ENCODE assay signal across 19 cellular contexts in the genomic region with DNA sequence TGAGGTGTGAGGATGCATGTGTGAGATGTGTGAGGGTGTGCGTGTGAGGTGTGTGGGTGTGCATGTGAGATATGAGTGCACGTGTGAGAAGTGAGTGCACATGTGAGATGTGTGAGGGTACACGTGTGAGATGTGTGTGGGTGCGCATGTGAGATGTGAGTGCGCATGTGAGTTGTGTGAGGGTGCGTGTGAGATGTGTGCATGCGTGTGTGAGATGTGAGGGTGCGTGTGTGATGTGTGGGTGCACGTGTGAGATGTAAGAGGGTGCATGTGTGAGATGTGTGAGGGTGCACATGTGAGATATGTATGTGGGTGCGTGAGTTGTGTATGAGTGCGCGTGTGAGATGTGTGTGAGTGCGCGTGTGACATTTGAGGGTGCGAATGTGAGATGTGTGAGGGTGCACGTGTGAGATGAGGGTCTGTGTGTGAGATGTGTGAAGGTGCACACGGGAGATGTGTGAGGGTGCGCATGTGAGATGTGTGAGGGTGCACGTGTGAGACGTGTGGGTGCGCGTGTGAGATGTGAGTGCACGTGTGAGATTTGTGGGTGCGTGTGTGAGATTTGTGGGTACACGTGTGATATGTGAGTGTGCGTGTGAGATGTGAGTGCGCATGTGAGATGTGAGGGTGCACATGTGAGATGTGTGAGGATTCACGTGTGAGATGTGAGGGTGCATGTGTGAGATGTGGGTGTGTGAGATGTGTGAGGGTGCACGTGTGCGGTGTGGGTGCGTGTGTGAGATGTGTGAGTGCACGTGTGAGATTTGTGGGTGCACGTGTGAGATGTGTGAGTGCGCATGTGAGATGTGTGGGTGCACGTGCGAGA. TPM values are rescaled to one million over a fixed set of nuclear protein-coding genes. Genes with fewer than 3 reads are reported as not detected.
DNase-seq lines count a peak whose midpoint lies in the region; ATAC-seq, FAIRE-seq and TF ChIP-seq lines count a peak whose summit lies in the region.
"Had no signal": no experiment of that assay in that cellular context is flagged by ENCODE, and none has a peak within 500 bp of the region (broad histone marks: within the 10 kb centered on the region; RNA-seq: fewer than 3 reads in every experiment).

No MANE protein-coding gene starts in this region.

- H2AK5ac ChIP-seq in neuronal stem cell (ENCODE audit: low read depth, low read length) = no peak overlapping the region

- H3K27ac Mint-ChIP-seq in natural killer cell = no peak overlapping the region
- no peak overlapping the region for H3K27ac Mint-ChIP-seq in natural killer cell treated with Interleukin-12 subunit alpha and Interleukin-12 subunit beta and Interleukin-15 and Interleukin-18, amount 100 ng/mL, for 72 hours
- H3K27ac Mint-ChIP-seq: B cell; CD4-positive, alpha-beta T cell had no signal

- H3K27me3 Mint-ChIP-seq in natural killer cell (ENCODE audit: low read depth in 2 of 2) = no peaks in the 10 kb centered on the region
- no peaks in the 10 kb centered on the region for H3K27me3 Mint-ChIP-seq in natural killer cell treated with Interleukin-12 subunit alpha and Interleukin-12 subunit beta and Interleukin-15 and Interleukin-18, amount 100 ng/mL, for 72 hours
- H3K27me3 Mint-ChIP-seq: B cell; CD4-positive, alpha-beta T cell had no signal

- H2BK15ac ChIP-seq in neuronal stem cell (ENCODE audit: low read length) = no peak overlapping the region

- intact Hi-C loops in natural killer cell (cut with micrococcal nuclease) = loop anchor here (10.0 kb wide), 1 partner anchor 227 kb away; no protein-coding TSS in a partner anchor

- H3K4me1 Mint-ChIP-seq in natural killer cell = peaks cover 0 to 5% of the 10 kb centered on the region in 2 donors
- peaks cover 3 to 5% of the 10 kb centered on the region in 2 donors for H3K4me1 Mint-ChIP-seq in natural killer cell treated with Interleukin-12 subunit alpha and Interleukin-12 subunit beta and Interleukin-15 and Interleukin-18, amount 100 ng/mL, for 72 hours (ENCODE audit: low read depth in 2 of 2)

- H2BK120ac ChIP-seq in neuronal stem cell (ENCODE audit: low read depth, low read length) = no peak overlapping the region

- peaks cover 3% of the 10 kb centered on the region for H3K79me1 ChIP-seq in neuronal stem cell (ENCODE audit: low read depth, low read length)

- no peak overlapping the region for H2BK12ac ChIP-seq in neuronal stem cell (ENCODE audit: low read length)

- TF ChIP-seq POLR2A in GM12891 (IDR thresholded peaks at IDR 0.05; ENCODE audit: low read depth, low read length) = no peak

- H3K18ac ChIP-seq in neuronal stem cell (ENCODE audit: low read length) = no peak overlapping the region

- H3K9me3 Mint-ChIP-seq in natural killer cell = no peaks in the 10 kb centered on the region
- H3K9me3 Mint-ChIP-seq in natural killer cell treated with Interleukin-12 subunit alpha and Interleukin-12 subunit beta and Interleukin-15 and Interleukin-18, amount 100 ng/mL, for 72 hours = no peaks in the 10 kb centered on the region
- H3K9me3 Mint-ChIP-seq: CD4-positive, alpha-beta T cell had no signal

- 100% methylated on average over 9 to 19 of the region's 36 CpGs for WGBS in neuronal stem cell (ENCODE audit: extremely low coverage in 2 of 2, insufficient read length in 2 of 2, insufficient replicate concordance in 1 of 2), 2 donors

- H3K4me3 ChIP-seq in coronary artery = no peak overlapping the region
- peak overlapping the region in 1 of 2 donors; percentile 73 for H3K4me3 ChIP-seq in neuronal stem cell (ENCODE audit: low read length in 2 of 2)
- H3K4me3 ChIP-seq: MG63, Peyer's patch had no signal

- FAIRE-seq in GM12891 (lab: Jason Lieb, UNC) = no peak

- H3K23ac ChIP-seq in neuronal stem cell (ENCODE audit: low read depth, low read length, poor library complexity) = peak overlapping the region; percentile 81

- ATAC-seq in natural killer cell (no peak), GM21515 (IDR thresholded peaks at IDR 0.05; ENCODE audit: unreplicated experiment) (no peak)
- ATAC-seq in natural killer cell treated with Interleukin-12 subunit alpha and Interleukin-12 subunit beta and Interleukin-15 and Interleukin-18, amount 100 ng/mL, for 72 hours = no peak

- no peak overlapping the region for H3K4ac ChIP-seq in neuronal stem cell (ENCODE audit: low read length)

- H3K4me1 ChIP-seq in neuronal stem cell (ENCODE audit: control insufficient read depth in 2 of 2, insufficient read depth in 1 of 2, low read depth in 1 of 2, low read length in 2 of 2) = peaks cover 3 to 12% of the 10 kb centered on the region in 2 donors

- no peak overlapping the region for H3K27ac ChIP-seq in coronary artery
- H3K27ac ChIP-seq in neuronal stem cell (replicated peaks; ENCODE audit: low read length) = no peak overlapping the region
- H3K27ac ChIP-seq: Peyer's patch had no signal

- no peak overlapping the region for H2AFZ ChIP-seq in neuronal stem cell (ENCODE audit: low read length)

- H4K8ac ChIP-seq in neuronal stem cell (ENCODE audit: low read depth, low read length) = peak overlapping the region; percentile 78

- H3K14ac ChIP-seq in neuronal stem cell (ENCODE audit: low read length) = peak overlapping the region; percentile 91

- no peak for TF ChIP-seq CTCF in natural killer cell (IDR thresholded peaks at IDR 0.05)
- TF ChIP-seq CTCF in coronary artery (IDR thresholded peaks at IDR 0.05) = no peak

- peak overlapping the region; percentile 98 for H4K91ac ChIP-seq in neuronal stem cell (ENCODE audit: low read depth, low read length, poor library complexity)

- H3K4me2 ChIP-seq in neuronal stem cell (ENCODE audit: insufficient read depth, low read length, poor library complexity, severe bottlenecking) = no peak overlapping the region

- H3K36me3 ChIP-seq in neuronal stem cell (replicated peaks in 1 of 2; ENCODE audit: control insufficient read depth in 2 of 2, insufficient read depth in 2 of 2, low read length in 2 of 2) = peaks cover 0 to 2% of the 10 kb centered on the region in 2 donors
- H3K36me3 ChIP-seq: MG63, Peyer's patch had no signal

- no peak overlapping the region for H3K4me3 Mint-ChIP-seq in natural killer cell
- H3K4me3 Mint-ChIP-seq in natural killer cell treated with Interleukin-12 subunit alpha and Interleukin-12 subunit beta and Interleukin-15 and Interleukin-18, amount 100 ng/mL, for 72 hours = no peak overlapping the region
- H3K4me3 Mint-ChIP-seq: B cell; CD4-positive, alpha-beta T cell had no signal

- no peaks in the 10 kb centered on the region for H3K27me3 ChIP-seq in neuronal stem cell (ENCODE audit: control insufficient read depth in 3 of 3, insufficient read depth in 3 of 3, low read depth in 1 of 3, low read length in 3 of 3)
- H3K27me3 ChIP-seq: MG63, Peyer's patch had no signal

- peaks cover 0 to 17% of the 10 kb centered on the region in 2 donors for H3K9me3 ChIP-seq in neuronal stem cell (replicated peaks in 1 of 2; ENCODE audit: control insufficient read depth in 2 of 2, insufficient read depth in 1 of 2, low read depth in 1 of 2, low read length in 2 of 2)
- H3K9me3 ChIP-seq: MG63, Peyer's patch had no signal

- H3K36me3 Mint-ChIP-seq in natural killer cell = no peaks in the 10 kb centered on the region
- H3K36me3 Mint-ChIP-seq in natural killer cell treated with Interleukin-12 subunit alpha and Interleukin-12 subunit beta and Interleukin-15 and Interleukin-18, amount 100 ng/mL, for 72 hours = no peaks in the 10 kb centered on the region

- DNase-seq in natural killer cell (peak; percentile 5), coronary artery (ENCODE audit: low spot score) (peak; percentile 52), neuronal stem cell (ENCODE audit: low spot score) (no peak), GM12891 (ENCODE audit: insufficient read length, low spot score) (no peak), GOT3 (lab: John Stamatoyannopoulos, UW) (no peak)
- DNase-seq in natural killer cell treated with Interleukin-12 subunit alpha and Interleukin-12 subunit beta and Interleukin-15 and Interleukin-18, amount 100 ng/mL, for 72 hours (ENCODE audit: low spot score) = no peak
- DNase-seq: Calu3, DND-41, GDM1, MG63, NCI-H1105 treated with DMSO at 0.1 percent for 48 hours, NCI-H187 treated with DMSO at 0.1 percent for 48 hours, NCI-H2171, NCI-H510A treated with DMSO at 0.1 percent for 48 hours, Right ventricle myocardium superior had no signal

- peak overlapping the region; percentile 24 for H3K9ac ChIP-seq in neuronal stem cell (ENCODE audit: low read depth, low read length, poor library complexity)

- H2BK5ac ChIP-seq in neuronal stem cell (ENCODE audit: low read length) = no peak overlapping the region

TF ChIP-seq in GM12891, 5 proteins besides CTCF, POLR2A, EP300 and RAD21:
- TF ChIP-seq TAF1 (IDR thresholded peaks at IDR 0.05; ENCODE audit: low read depth, low read length) (no peak), POLR2AphosphoS5 (IDR thresholded peaks at IDR 0.05; ENCODE audit: low read depth, low read length) (no peak)

RNA-seq across cellular contexts. Expression of a gene that starts 30.5 kb away (rescaled TPM):
- total RNA-seq in natural killer cell = 10 to 100 TPM; 59.5 to 99.1 (median 66.3) TPM
- 100 to 1,000 TPM; 266 to 391 TPM for total RNA-seq in natural killer cell treated with Interleukin-12 subunit alpha and Interleukin-12 subunit beta and Interleukin-15 and Interleukin-18, amount 100 ng/mL, for 72 hours
- 42.1 TPM for polyA plus RNA-seq in neuronal stem cell (2013, experiment 1 of 2)
- 42.3 TPM for polyA plus RNA-seq in neuronal stem cell (2013, experiment 2 of 2)
- 73.2 TPM for polyA plus RNA-seq in GM12891 (2012; ENCODE audit: low read depth, missing spikeins)

Comparison
In these comparisons a context has a peak if more than half of its experiments do, and no peak if none do; other contexts are left out.
1. DNase-seq: peak in natural killer cell (single experiment) and coronary artery (single experiment); none in natural killer cell treated with Interleukin-12 subunit alpha and Interleukin-12 subunit beta and Interleukin-15 and Interleukin-18, amount 100 ng/mL, for 72 hours (single experiment), neuronal stem cell (single experiment), GM12891 (single experiment) and GOT3 (single experiment).